In the genomic region with DNA sequence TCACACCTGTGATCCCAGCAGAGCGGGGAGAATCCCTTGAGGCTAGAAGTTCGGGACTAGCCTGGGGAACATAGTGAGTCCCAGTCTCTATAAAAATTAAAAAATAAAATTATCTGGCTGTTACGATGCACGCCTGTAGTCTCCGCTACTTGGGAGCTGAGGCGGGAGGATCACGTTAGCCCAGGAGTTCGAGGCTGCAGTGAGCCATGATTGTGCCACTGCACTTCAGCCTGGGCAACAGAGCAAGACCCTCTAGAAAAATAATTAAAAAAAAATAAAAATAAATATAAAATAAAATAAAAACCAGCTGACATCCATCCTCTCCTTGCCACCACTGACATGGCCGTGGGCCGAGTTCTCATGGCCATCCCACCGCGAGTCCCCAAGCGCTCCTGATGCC, we compare ENCODE assay signal across 25 cellular contexts. TPM values are rescaled to one million over a fixed set of nuclear protein-coding genes. Genes with fewer than 3 reads are reported as not detected.
A peak's percentile ranks its signal among the peaks of the same experiment; 100 is the strongest.
DNase-seq lines count a peak whose midpoint lies in the region; ATAC-seq, FAIRE-seq and TF ChIP-seq lines count a peak whose summit lies in the region.
"Had no signal": no experiment of that assay in that cellular context is flagged by ENCODE, and none has a peak within 500 bp of the region (broad histone marks: within the 10 kb centered on the region; RNA-seq: fewer than 3 reads in every experiment).

No MANE protein-coding gene starts in this region.

- H3K4ac ChIP-seq in neuronal stem cell (ENCODE audit: low read length), result no peak overlapping the region

- CTCF ChIA-PET in K562 (lab: Yijun Ruan, JAX; ENCODE audit: low intra/inter-chr PET ratio), result no interaction called here

- H3K36me3 ChIP-seq in BLaER1 treated with 17β-estradiol and CSF1 and Interleukin-3, amounts not matched to agents 10 nM and 100 nM, result no peaks in the 10 kb centered on the region
- no peaks in the 10 kb centered on the region for H3K36me3 ChIP-seq in K562 (ENCODE audit: control insufficient read depth, insufficient read depth, low read length)
- H3K36me3 ChIP-seq in neuronal stem cell (replicated peaks in 1 of 2; ENCODE audit: control insufficient read depth in 2 of 2, insufficient read depth in 2 of 2, low read length in 2 of 2), result no peaks in the 10 kb centered on the region
- H3K36me3 ChIP-seq: BE2C had no signal

- no peak overlapping the region for H3K27ac ChIP-seq in BLaER1 treated with 17β-estradiol and CSF1 and Interleukin-3, amounts not matched to agents 10 nM and 100 nM
- H3K27ac ChIP-seq in K562 (ENCODE audit: extremely low read depth, low read depth, low read length) (no peak overlapping the region), neuronal stem cell (replicated peaks; ENCODE audit: low read length) (no peak overlapping the region)

- H2BK120ac ChIP-seq in neuronal stem cell (ENCODE audit: low read depth, low read length), result no peak overlapping the region

- H3K27me3 ChIP-seq in BLaER1 treated with 17β-estradiol and CSF1 and Interleukin-3, amounts not matched to agents 10 nM and 100 nM, result no peaks in the 10 kb centered on the region
- H3K27me3 ChIP-seq in K562 (ENCODE audit: control insufficient read depth in 2 of 2, insufficient read depth in 2 of 2, low read length in 2 of 2) (peaks cover 49 to 87% of the 10 kb centered on the region in 2 experiments; a peak in 4 of 5 replicates), neuronal stem cell (ENCODE audit: control insufficient read depth in 3 of 3, insufficient read depth in 3 of 3, low read depth in 1 of 3, low read length in 3 of 3) (no peaks in the 10 kb centered on the region)
- H3K27me3 ChIP-seq: BE2C had no signal

- no peak for TF ChIP-seq RAD21 in K562 (CRISPR knock-in tag; conservative IDR thresholded peaks at IDR 0.05 in 1 of 2, IDR thresholded peaks at IDR 0.05 in 1 of 2)

- no peak for ATAC-seq in K562
- no peak for ATAC-seq in GM21447 (IDR thresholded peaks at IDR 0.05; ENCODE audit: unreplicated experiment)
- ATAC-seq in GM19397 (IDR thresholded peaks at IDR 0.05; ENCODE audit: unreplicated experiment), result no peak
- ATAC-seq: GM12878 had no signal

- peak overlapping the region in 3 of 11 experiments; percentile 9 to 17 (median 16); a peak in 1 of 22 replicates for H3K9ac ChIP-seq in BLaER1 treated with 17β-estradiol and CSF1 and Interleukin-3, amounts not matched to agents 10 nM and 100 nM
- H3K9ac ChIP-seq in K562 (ENCODE audit: insufficient read depth in 1 of 2, low read depth in 2 of 2, low read length in 2 of 2), result peak overlapping the region in 1 of 2 experiments; percentile 62; a peak in 2 of 4 replicates
- H3K9ac ChIP-seq in neuronal stem cell (ENCODE audit: low read depth, low read length, poor library complexity), result no peak overlapping the region

- H4K8ac ChIP-seq in neuronal stem cell (ENCODE audit: low read depth, low read length), result no peak overlapping the region

- POLR2A ChIA-PET in K562 (lab: Yijun Ruan, JAX), result interaction anchor here (1.2 to 1.4 kb wide), 2 partner anchors 8 to 11 kb away, joined by 3 read pairs; no protein-coding TSS in a partner anchor

- TF ChIP-seq CTCF in K562 (IDR thresholded peaks at IDR 0.05 in 2 of 3, conservative IDR thresholded peaks at IDR 0.05 in 1 of 3; ENCODE audit: insufficient read depth in 2 of 3, low read depth in 1 of 3, low read length in 3 of 3), result no peak

- no peaks in the 10 kb centered on the region for H3K79me2 ChIP-seq in K562 (ENCODE audit: control insufficient read depth, insufficient read depth, low read length)

- no peak overlapping the region for H2BK5ac ChIP-seq in neuronal stem cell (ENCODE audit: low read length)

- WGBS in K562 (ENCODE audit: insufficient coverage, low coverage, missing lambda C conversion rate), result 8% methylated on average over 13 of the region's 13 CpGs
- WGBS in neuronal stem cell (ENCODE audit: extremely low coverage in 2 of 2, insufficient read length in 2 of 2, insufficient replicate concordance in 1 of 2), 2 donors, result no CpG with 5 or more reads among the region's 13 CpGs

- no peak for FAIRE-seq in K562 (lab: Jason Lieb, UNC)
- FAIRE-seq: A204.1, GM12892, GM19239 had no signal

- peak overlapping the region in 8 of 11 experiments; percentile 9 to 55 (median 40); a peak in 14 of 22 replicates for H3K4me2 ChIP-seq in BLaER1 treated with 17β-estradiol and CSF1 and Interleukin-3, amounts not matched to agents 10 nM and 100 nM
- H3K4me2 ChIP-seq in K562 (ENCODE audit: insufficient read depth, low read length) (no peak overlapping the region), neuronal stem cell (ENCODE audit: insufficient read depth, low read length, poor library complexity, severe bottlenecking) (no peak overlapping the region)

- DNase-seq in K562 (ENCODE audit: extremely low read depth in 1 of 4, low spot score in 3 of 4), result no peak
- no peak for DNase-seq in neuronal stem cell (ENCODE audit: low spot score)
- DNase-seq in activated CD4-positive, CD25-positive, alpha-beta regulatory T cell treated with anti-CD3 and anti-CD28 coated beads, Interleukin-2, amount 50 U/mL, for 72 hours, result no peak
- DNase-seq: 8988T; ACHN; BE2C; C1 segment of cervical spinal cord; CD4-positive, CD25-positive, alpha-beta regulatory T cell; CD8-positive, alpha-beta memory T cell; COR-L47; DMS 273 treated with DMSO at 0.1 percent for 48 hours; DMS153; DMS53; DMS79; DND-41; EL; GDM1 had no signal

- no peak for TF ChIP-seq POLR2A in K562 (conservative IDR thresholded peaks at IDR 0.05)

- H3K14ac ChIP-seq in neuronal stem cell (ENCODE audit: low read length), result peak overlapping the region; percentile 38

- intact Hi-C loops in K562 (cut with micrococcal nuclease), result no loop called here

- BruUV-seq in K562 (replicated peaks; lab: Mats Ljungman, UMichigan), result no TSS peak

- H2AFZ ChIP-seq in K562 (ENCODE audit: low read depth, low read length), result no peak overlapping the region
- H2AFZ ChIP-seq in neuronal stem cell (ENCODE audit: low read length), result no peak overlapping the region

- H4K20me1 ChIP-seq in BLaER1 treated with 17β-estradiol and CSF1 and Interleukin-3, amounts not matched to agents 10 nM and 100 nM, result no peaks in the 10 kb centered on the region
- H4K20me1 ChIP-seq in K562 (replicated peaks; ENCODE audit: control insufficient read depth, insufficient read depth, low read length), result peaks cover 19% of the 10 kb centered on the region; the same call in 1 of the 2 replicates

- H3K4me1 ChIP-seq in BLaER1 treated with 17β-estradiol and CSF1 and Interleukin-3, amounts not matched to agents 10 nM and 100 nM, result peaks cover 28 to 81% (median 69%) of the 10 kb centered on the region in 10 experiments
- H3K4me1 ChIP-seq in K562 (replicated peaks in 1 of 2; ENCODE audit: control insufficient read depth in 2 of 2, insufficient read depth in 2 of 2, low read length in 2 of 2), result peaks cover 0 to 35% of the 10 kb centered on the region in 2 experiments; a peak in 3 of 5 replicates
- H3K4me1 ChIP-seq in neuronal stem cell (ENCODE audit: control insufficient read depth in 2 of 2, insufficient read depth in 1 of 2, low read depth in 1 of 2, low read length in 2 of 2), result peaks cover 6 to 21% of the 10 kb centered on the region in 2 donors
- H3K4me1 ChIP-seq: BE2C had no signal

- no peak overlapping the region for H3K4me3 ChIP-seq in BLaER1 treated with 17β-estradiol and CSF1 and Interleukin-3, amounts not matched to agents 10 nM and 100 nM
- no peak overlapping the region for H3K4me3 ChIP-seq in K562
- H3K4me3 ChIP-seq in neuronal stem cell (ENCODE audit: low read length in 2 of 2), result no peak overlapping the region
- H3K4me3 ChIP-seq: GM12878 had no signal

- H3K9me1 ChIP-seq in K562 (ENCODE audit: control insufficient read depth, insufficient read depth, low read length), result no peaks in the 10 kb centered on the region

- H3K79me1 ChIP-seq in neuronal stem cell (ENCODE audit: low read depth, low read length), result no peaks in the 10 kb centered on the region

- H4K91ac ChIP-seq in neuronal stem cell (ENCODE audit: low read depth, low read length, poor library complexity), result no peak overlapping the region

- in situ Hi-C loops in K562 (cut with MboI), result no loop called here

- peak overlapping the region; percentile 89 for H2BK15ac ChIP-seq in neuronal stem cell (ENCODE audit: low read length)

- H3K18ac ChIP-seq in neuronal stem cell (ENCODE audit: low read length), result no peak overlapping the region

- no peak overlapping the region for H2BK12ac ChIP-seq in neuronal stem cell (ENCODE audit: low read length)

- H3K23ac ChIP-seq in neuronal stem cell (ENCODE audit: low read depth, low read length, poor library complexity), result peak overlapping the region; percentile 91

- TF ChIP-seq EP300 in K562 (IDR thresholded peaks at IDR 0.05; ENCODE audit: low read length), result no peak

- H2AK5ac ChIP-seq in neuronal stem cell (ENCODE audit: low read depth, low read length), result no peak overlapping the region

- H3K9me3 ChIP-seq in BLaER1 treated with 17β-estradiol and CSF1 and Interleukin-3, amounts not matched to agents 10 nM and 100 nM (replicated peaks in 1 of 11), result no peaks in the 10 kb centered on the region
- H3K9me3 ChIP-seq in K562 (replicated peaks; ENCODE audit: control insufficient read depth, insufficient read depth, low read depth, low read length) (no peaks in the 10 kb centered on the region), neuronal stem cell (replicated peaks in 1 of 2; ENCODE audit: control insufficient read depth in 2 of 2, insufficient read depth in 1 of 2, low read depth in 1 of 2, low read length in 2 of 2) (no peaks in the 10 kb centered on the region)
- H3K9me3 ChIP-seq: BE2C had no signal

RNA-seq across cellular contexts. Expression of gene RTN4R, which starts 7.7 kb away (rescaled TPM):
- total RNA-seq in K562 (2011; cell fraction: chromatin; rRNA removed; ENCODE audit: low replicate concordance), result 0.62 and 4.8 TPM in 2 replicates
- total RNA-seq in K562 (2011; cell fraction: nucleolus; rRNA removed), result 7.4 and 9.8 TPM in 2 replicates
- total RNA-seq in K562 (2011; cell fraction: nucleoplasm; rRNA removed), result 3.2 and 3.7 TPM in 2 replicates
- total RNA-seq in K562 (2014; rRNA removed) (1.5 and 2.3 TPM in 2 replicates), K562 (2014; rRNA removed; fragmentation: Illumina TruSeq; extraction: Trizol) (not detected in 2 replicates), K562 (2015; rRNA removed; fragmentation: Illumina TruSeq; extraction: Trizol) (0.41 and 0.43 TPM in 2 replicates), K562 (2021) (2.8 and 3.0 TPM in 2 replicates)
- polyA plus RNA-seq in K562 (2011; rRNA removed) (1.3 and 4.4 TPM in 2 replicates), K562 (2014; fragmentation: Illumina TruSeq; extraction: Trizol) (0.46 TPM in 1 of 2 replicates, not detected in the other), K562 (2014; fragmentation: Nextera tagmentation; extraction: Ambion mirVana) (under 1 TPM in 1 of 2 experiments, not detected in 1; 0.04 TPM), K562 (2014; rRNA removed) (1.2 and 2.3 TPM in 2 replicates)
- 5.9 and 9.9 TPM in 2 replicates for polyA plus RNA-seq in K562 (2011; cell fraction: cytosol; rRNA removed)
- polyA plus RNA-seq in K562 (2011; cell fraction: nucleus; rRNA removed), result 2.9 and 3.5 TPM in 2 replicates
- polyA plus RNA-seq in K562 (2012), result 2.9 and 4.6 TPM in 2 replicates
- 1.0 and 1.5 TPM in 2 replicates for polyA minus RNA-seq in K562 (2011; rRNA and poly(A)+ RNA removed)
- polyA minus RNA-seq in K562 (2011; cell fraction: cytosol; rRNA and poly(A)+ RNA removed), result 5.1 and 13.6 TPM in 2 replicates
- polyA minus RNA-seq in K562 (2011; cell fraction: nucleus; rRNA and poly(A)+ RNA removed), result 0.40 and 1.3 TPM in 2 replicates
- polyA plus RNA-seq in neuronal stem cell (2013, experiment 1 of 2), result 23.2 TPM
- polyA plus RNA-seq in neuronal stem cell (2013, experiment 2 of 2), result 22.9 TPM
- polyA plus RNA-seq: CD14-positive monocyte had no signal

RNA-seq across cellular contexts. Expression of gene DGCR6L, which starts 44.0 kb away (rescaled TPM):
- total RNA-seq in K562 (2011; cell fraction: chromatin; rRNA removed; ENCODE audit: low replicate concordance), result 5.8 and 25.8 TPM in 2 replicates
- 37.9 and 39.6 TPM in 2 replicates for total RNA-seq in K562 (2011; cell fraction: nucleolus; rRNA removed)
- 19.9 and 28.5 TPM in 2 replicates for total RNA-seq in K562 (2011; cell fraction: nucleoplasm; rRNA removed)
- total RNA-seq in K562 (2014; rRNA removed) (151 and 163 TPM in 2 replicates), K562 (2014; rRNA removed; fragmentation: Illumina TruSeq; extraction: Trizol) (14.1 and 20.0 TPM in 2 replicates), K562 (2015; rRNA removed; fragmentation: Illumina TruSeq; extraction: Trizol) (78.1 and 78.6 TPM in 2 replicates), K562 (2021) (95.3 and 101 TPM in 2 replicates)
- polyA plus RNA-seq in K562 (2011; rRNA removed) (51.0 and 88.0 TPM in 2 replicates), K562 (2014; fragmentation: Illumina TruSeq; extraction: Trizol) (40.4 and 66.5 TPM in 2 replicates), K562 (2014; fragmentation: Nextera tagmentation; extraction: Ambion mirVana) (1 to 10 TPM; 3.6 to 8.1 TPM), K562 (2014; rRNA removed) (113 and 117 TPM in 2 replicates)
- 116 and 204 TPM in 2 replicates for polyA plus RNA-seq in K562 (2011; cell fraction: cytosol; rRNA removed)
- polyA plus RNA-seq in K562 (2011; cell fraction: nucleus; rRNA removed), result 72.9 and 95.1 TPM in 2 replicates
- polyA plus RNA-seq in K562 (2012), result 80.6 and 161 TPM in 2 replicates
- polyA minus RNA-seq in K562 (2011; rRNA and poly(A)+ RNA removed), result 14.8 and 17.4 TPM in 2 replicates
- 35.4 and 39.9 TPM in 2 replicates for polyA minus RNA-seq in K562 (2011; cell fraction: cytosol; rRNA and poly(A)+ RNA removed)
- 29.2 and 43.1 TPM in 2 replicates for polyA minus RNA-seq in K562 (2011; cell fraction: nucleus; rRNA and poly(A)+ RNA removed)
- 26.0 TPM for polyA plus RNA-seq in neuronal stem cell (2013, experiment 1 of 2)
- polyA plus RNA-seq in neuronal stem cell (2013, experiment 2 of 2), result 25.8 TPM

Comparison
In these comparisons a context has a peak if more than half of its experiments do, and no peak if none do; other contexts are left out.
1. H3K4me2 ChIP-seq: peak in BLaER1 treated with 17β-estradiol and CSF1 and Interleukin-3, amounts not matched to agents 10 nM and 100 nM (8 of 11); none in K562 (single experiment) and neuronal stem cell (single experiment).